Comparison of ENCODE assay signal across 14 cellular contexts in genomic region chr2:106863387-106863786, GRCh38. TPM values are rescaled to one million over a fixed set of nuclear protein-coding genes. Genes with fewer than 3 reads are reported as not detected.
A peak's percentile ranks its signal among the peaks of the same experiment; 100 is the strongest.
DNase-seq lines count a peak whose midpoint lies in the region; ATAC-seq, FAIRE-seq and TF ChIP-seq lines count a peak whose summit lies in the region.
"Had no signal": no experiment of that assay in that cellular context is flagged by ENCODE, and none has a peak within 500 bp of the region (broad histone marks: within the 10 kb centered on the region; RNA-seq: fewer than 3 reads in every experiment).

No MANE protein-coding gene starts in this region.

- H3K9me2 ChIP-seq in PC-9 (ENCODE audit: insufficient read depth): no peaks in the 10 kb centered on the region

- no peak overlapping the region for H3K4me3 ChIP-seq in HepG2 (replicated peaks in 1 of 3; ENCODE audit: insufficient read depth in 1 of 3, low read depth in 2 of 3, low read length in 3 of 3)
- no peak overlapping the region for H3K4me3 ChIP-seq in right lobe of liver
- H3K4me3 ChIP-seq in fibroblast of villous mesenchyme (ENCODE audit: low read depth, low read length): no peak overlapping the region
- no peak overlapping the region for H3K4me3 ChIP-seq in aorta (ENCODE audit: low read length in 2 of 2)
- no peak overlapping the region for H3K4me3 ChIP-seq in PC-9
- H3K4me3 ChIP-seq: BLaER1, left lung had no signal

- H3K36me3 ChIP-seq in HepG2 (replicated peaks in 1 of 2; ENCODE audit: control insufficient read depth in 1 of 2, insufficient read depth in 2 of 2, low read length in 2 of 2): no peaks in the 10 kb centered on the region
- H3K36me3 ChIP-seq in right lobe of liver: no peaks in the 10 kb centered on the region
- H3K36me3 ChIP-seq in aorta (ENCODE audit: control insufficient read depth in 1 of 2, insufficient read depth in 2 of 2, low read length in 1 of 2): no peaks in the 10 kb centered on the region
- H3K36me3 ChIP-seq in PC-9 (ENCODE audit: low read depth): no peaks in the 10 kb centered on the region
- H3K36me3 ChIP-seq: BLaER1, left lung had no signal

- no peak for TF ChIP-seq EP300 in HepG2 (IDR thresholded peaks at IDR 0.05; ENCODE audit: low read depth in 2 of 2, low read length in 2 of 2)
- no peak for TF ChIP-seq EP300 in HepG2 (CRISPR knock-in tag; IDR thresholded peaks at IDR 0.05; ENCODE audit: borderline replicate concordance)

- POLR2A ChIA-PET in HepG2 (lab: Yijun Ruan, JAX) (no interaction called here), PC-9 (lab: Charles Lee; ENCODE audit: unreplicated experiment) (no interaction called here)

- no peak for DNase-seq in HepG2 (ENCODE audit: low spot score)
- DNase-seq in right lobe of liver: no peak
- peak; percentile 20 for DNase-seq in SHP77 treated with DMSO at 0.1 percent for 48 hours (lab: John Stamatoyannopoulos, UW)
- DNase-seq in fibroblast of villous mesenchyme (ENCODE audit: low read depth): no peak
- DNase-seq in aorta: no peak
- DNase-seq in PC-9: no peak
- DNase-seq in NCI-H146 treated with DMSO at 0.1 percent for 48 hours (lab: John Stamatoyannopoulos, UW; ENCODE audit: unreplicated experiment): no peak
- no peak for DNase-seq in activated naive CD4-positive, alpha-beta T cell treated with anti-CD3 and anti-CD28 coated beads, Interleukin-2, amount 50 U/mL, for 16 hours
- DNase-seq: activated naive CD4-positive, alpha-beta T cell treated with Interleukin-2 at 50 U/mL for 16 hours; left lung; NCI-H2029 had no signal

- BruUV-seq in HepG2 (replicated peaks; lab: Mats Ljungman, UMichigan) (no TSS peak), PC-9 (replicated peaks; lab: Mats Ljungman, UMichigan) (no TSS peak)

- TF ChIP-seq POLR2A in HepG2 (IDR thresholded peaks at IDR 0.05; ENCODE audit: insufficient read depth in 1 of 2, low read depth in 2 of 2, low read length in 2 of 2): no peak
- no peak for TF ChIP-seq POLR2A in right lobe of liver (IDR thresholded peaks at IDR 0.05)

- H3K79me2 ChIP-seq in HepG2 (ENCODE audit: insufficient read depth, low read length): no peaks in the 10 kb centered on the region
- H3K79me2 ChIP-seq in PC-9 (ENCODE audit: low read depth): no peaks in the 10 kb centered on the region

- WGBS in HepG2 (ENCODE audit: low lambda C conversion rate): under 1% methylated on average over 8 of the region's 8 CpGs
- WGBS in right lobe of liver (ENCODE audit: insufficient coverage, low coverage, low lambda C conversion rate, missing lambda C conversion rate): 34% methylated on average over 8 of the region's 8 CpGs
- 21 to 26% methylated on average over 8 of the region's 8 CpGs for WGBS in aorta, 2 donors

- H3K9me3 ChIP-seq in HepG2 (ENCODE audit: low read length): peaks cover 16% of the 10 kb centered on the region
- H3K9me3 ChIP-seq in right lobe of liver: no peaks in the 10 kb centered on the region
- H3K9me3 ChIP-seq in aorta (ENCODE audit: control insufficient read depth, low read length): no peaks in the 10 kb centered on the region
- no peaks in the 10 kb centered on the region for H3K9me3 ChIP-seq in PC-9 (ENCODE audit: insufficient read depth, low read depth)
- H3K9me3 ChIP-seq: BLaER1 had no signal

- peak; percentile 23 for FAIRE-seq in HepG2 (lab: Jason Lieb, UNC)
- FAIRE-seq: colon, HTR-8/SVneo had no signal

- no peaks in the 10 kb centered on the region for H3K4me1 ChIP-seq in HepG2 (ENCODE audit: insufficient read depth, low read length)
- no peaks in the 10 kb centered on the region for H3K4me1 ChIP-seq in right lobe of liver
- H3K4me1 ChIP-seq in aorta (ENCODE audit: control insufficient read depth in 1 of 2, insufficient read depth in 2 of 2, low read length in 2 of 2): peaks cover 3 to 13% of the 10 kb centered on the region in 2 donors
- H3K4me1 ChIP-seq in PC-9 (replicated peaks; ENCODE audit: insufficient read depth): no peaks in the 10 kb centered on the region
- H3K4me1 ChIP-seq: BLaER1, left lung had no signal

- H3K27me3 ChIP-seq in HepG2 (ENCODE audit: control insufficient read depth in 1 of 2, insufficient read depth in 2 of 2, low read length in 2 of 2): no peaks in the 10 kb centered on the region; a peak in 1 of 5 replicates
- no peaks in the 10 kb centered on the region for H3K27me3 ChIP-seq in right lobe of liver
- H3K27me3 ChIP-seq in aorta (ENCODE audit: control insufficient read depth in 1 of 2, insufficient read depth in 2 of 2, low read length in 1 of 2): no peaks in the 10 kb centered on the region
- H3K27me3 ChIP-seq in PC-9 (ENCODE audit: insufficient read depth, low read depth): peaks cover 25% of the 10 kb centered on the region; the same call in 1 of the 2 replicates
- H3K27me3 ChIP-seq: BLaER1, left lung had no signal

- no peak overlapping the region for H3K9ac ChIP-seq in HepG2 (ENCODE audit: insufficient read depth, low read depth, low read length)
- H3K9ac ChIP-seq: BLaER1 had no signal

- intact Hi-C loops in HepG2 (cut with micrococcal nuclease; ENCODE audit: unreplicated experiment): no loop called here
- intact Hi-C loops in right lobe of liver (cut with DNase I): no loop called here
- intact Hi-C loops in aorta (cut with DNase I): loop anchor here in 1 of 2 donors (10.0 kb wide), 2 partner anchors 49 to 551 kb away; no protein-coding TSS in a partner anchor
- intact Hi-C loops in PC-9 (cut with micrococcal nuclease; ENCODE audit: unreplicated experiment): no loop called here

- H3K27ac ChIP-seq in HepG2 (ENCODE audit: extremely low read length, insufficient read depth, low read length) (no peak overlapping the region), right lobe of liver (no peak overlapping the region), aorta (ENCODE audit: low read depth in 1 of 2, low read length in 2 of 2) (peak overlapping the region; percentile 41 to 79), PC-9 (no peak overlapping the region)
- H3K27ac ChIP-seq: BLaER1, left lung had no signal

- H2AFZ ChIP-seq in HepG2 (ENCODE audit: low read length) (no peak overlapping the region), PC-9 (no peak overlapping the region)

- H3F3A ChIP-seq in PC-9 (ENCODE audit: insufficient read depth, low read depth): no peaks in the 10 kb centered on the region

- ATAC-seq in HepG2 (peak; percentile 80), right lobe of liver (no peak), aorta (ENCODE audit: low FRiP score) (no peak)
- ATAC-seq: left lung had no signal

- CTCF ChIA-PET in HepG2 (lab: Yijun Ruan, JAX; ENCODE audit: low intra/inter-chr PET ratio, low total read pairs): no interaction called here
- CTCF ChIA-PET in PC-9 (lab: Charles Lee): interaction anchor here (0.6 kb wide), 1 partner anchor 327 kb away, joined by 3 read pairs; no protein-coding TSS in a partner anchor

- H3K4me2 ChIP-seq in HepG2 (ENCODE audit: low read depth, low read length): no peak overlapping the region
- no peak overlapping the region for H3K4me2 ChIP-seq in PC-9
- H3K4me2 ChIP-seq: BLaER1 had no signal

- TF ChIP-seq CTCF in HepG2 (CRISPR knock-in tag; IDR thresholded peaks at IDR 0.05): peak; percentile 60
- TF ChIP-seq CTCF in right lobe of liver (IDR thresholded peaks at IDR 0.05): peak in 1 of 4 donors; percentile 8
- TF ChIP-seq CTCF in fibroblast of villous mesenchyme (IDR thresholded peaks at IDR 0.05; ENCODE audit: insufficient read depth, low read depth, low read length): peak; percentile 11
- TF ChIP-seq CTCF in PC-9 (conservative IDR thresholded peaks at IDR 0.05): no peak

- TF ChIP-seq RAD21 in HepG2 (CRISPR knock-in tag; IDR thresholded peaks at IDR 0.05): no peak

- in situ Hi-C loops in HepG2 (cut with HindIII; ENCODE audit: extremely low pct_ligation_motif_present, low pct_unique_long_range_greater_than_20kb): no loop called here

- H4K20me1 ChIP-seq in HepG2 (ENCODE audit: insufficient read depth, low read length): no peaks in the 10 kb centered on the region
- H4K20me1 ChIP-seq in PC-9 (ENCODE audit: insufficient read depth): no peaks in the 10 kb centered on the region
- H4K20me1 ChIP-seq: BLaER1 had no signal

TF ChIP-seq in HepG2, 621 proteins besides CTCF, POLR2A, EP300 and RAD21:
- peak; percentile 65 for TF ChIP-seq STAG1 (CRISPR knock-in tag; IDR thresholded peaks at IDR 0.05)
- no peak for TF ChIP-seq ZNF737 (CRISPR knock-in tag; IDR thresholded peaks at IDR 0.05; ENCODE audit: borderline replicate concordance)

RNA-seq across cellular contexts. Expression of gene ST6GAL2, which starts 22.6 kb away (rescaled TPM):
- total RNA-seq in HepG2 (2016; rRNA removed; fragmentation: Illumina TruSeq; extraction: Trizol) (not detected in 2 replicates), right lobe of liver (1 to 10 TPM in 4 of 6 experiments, under 1 TPM in 2; 0.55 to 2.4 (median 1.7) TPM), fibroblast of villous mesenchyme (4.3 and 5.2 TPM in 2 replicates), aorta (100 to 1,000 TPM in 1 of 2 donors, 10 to 100 TPM in 1; 49.1 to 107 TPM), PC-9 (2021) (not detected in 2 replicates)
- not detected in 2 replicates for total RNA-seq in HepG2 (2016; cell fraction: cytosol; rRNA removed; fragmentation: Illumina TruSeq; extraction: Trizol; ENCODE audit: low read depth)
- not detected in 2 replicates for total RNA-seq in HepG2 (2016; cell fraction: insoluble cytoplasmic fraction; rRNA removed; fragmentation: Illumina TruSeq; extraction: Trizol)
- total RNA-seq in HepG2 (2016; cell fraction: membrane; rRNA removed; fragmentation: Illumina TruSeq; extraction: Trizol): not detected in 2 replicates
- total RNA-seq in HepG2 (2016; cell fraction: nucleus; rRNA removed; fragmentation: Illumina TruSeq; extraction: Trizol): not detected in 2 replicates
- polyA plus RNA-seq in HepG2 (2011; rRNA removed) (not detected in 2 replicates), aorta (1 to 10 TPM; 7.0 to 9.3 TPM)
- not detected in 2 replicates for polyA plus RNA-seq in HepG2 (2011; cell fraction: cytosol; rRNA removed)
- not detected in 2 replicates for polyA plus RNA-seq in HepG2 (2011; cell fraction: nucleus; rRNA removed)
- polyA plus RNA-seq in HepG2 (2012): not detected in 2 replicates
- not detected in 2 replicates for polyA plus RNA-seq in HepG2 (2016; cell fraction: cytosol; fragmentation: Illumina TruSeq; extraction: Trizol; ENCODE audit: low read depth)
- polyA plus RNA-seq in HepG2 (2016; cell fraction: insoluble cytoplasmic fraction; fragmentation: Illumina TruSeq; extraction: Trizol; ENCODE audit: low read depth): not detected in 2 replicates
- polyA plus RNA-seq in HepG2 (2016; cell fraction: membrane; fragmentation: Illumina TruSeq; extraction: Trizol; ENCODE audit: low read depth): not detected in 2 replicates
- polyA plus RNA-seq in HepG2 (2016; cell fraction: nucleus; fragmentation: Illumina TruSeq; extraction: Trizol; ENCODE audit: insufficient read depth, low read depth): not detected in 2 replicates
- polyA minus RNA-seq in HepG2 (2011; rRNA and poly(A)+ RNA removed; ENCODE audit: low replicate concordance): not detected in 2 replicates
- not detected in 2 replicates for polyA minus RNA-seq in HepG2 (2011; cell fraction: cytosol; rRNA and poly(A)+ RNA removed)
- not detected in 2 replicates for polyA minus RNA-seq in HepG2 (2011; cell fraction: nucleus; rRNA and poly(A)+ RNA removed)

Comparison
In these comparisons a context has a peak if more than half of its experiments do, and no peak if none do; other contexts are left out.
1. H3K27ac ChIP-seq: peak in aorta (2 of 2); none in HepG2 (single experiment), right lobe of liver (0 of 3) and PC-9 (single experiment).